Comparison of ENCODE assay signal across 13 cellular contexts in the genomic region with DNA sequence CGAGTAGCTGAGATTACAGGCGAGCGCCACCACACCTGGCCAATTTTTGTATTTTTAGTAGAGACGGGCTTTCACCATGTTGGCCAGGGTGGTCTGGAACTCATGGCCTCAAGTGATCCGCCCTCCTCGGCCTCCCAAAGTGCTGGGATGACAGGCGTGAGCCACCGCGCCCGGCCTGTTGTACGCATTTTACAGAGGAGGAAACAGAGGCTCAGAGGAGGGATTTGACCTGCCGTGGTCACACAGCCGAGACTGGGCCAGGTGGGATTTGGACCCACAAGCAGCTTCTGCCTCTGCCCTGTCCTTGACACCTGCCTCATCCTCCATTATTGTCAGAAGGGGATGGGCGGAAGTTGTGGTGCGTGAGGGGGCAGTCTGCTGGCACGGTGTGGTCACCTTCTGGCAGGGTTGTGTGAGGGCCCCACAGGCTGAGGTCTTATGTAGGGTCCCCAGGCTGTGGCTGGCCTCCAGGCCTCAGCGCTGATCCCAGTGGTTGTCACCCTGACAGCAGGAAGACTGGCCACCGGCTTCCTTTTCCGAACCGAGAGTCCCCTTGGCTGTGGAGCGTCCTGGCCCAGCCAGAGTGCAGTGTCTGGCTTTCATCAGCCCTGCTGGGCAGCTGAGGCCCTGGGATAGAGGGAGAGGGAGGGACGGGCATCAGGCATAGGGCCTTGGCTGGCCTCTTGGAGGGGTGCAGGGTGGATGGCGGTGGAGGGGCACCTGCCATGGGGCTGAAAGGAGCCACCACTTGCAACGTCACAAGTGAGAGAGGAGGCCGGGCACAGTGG. TPM values are rescaled to one million over a fixed set of nuclear protein-coding genes. Genes with fewer than 3 reads are reported as not detected.
DNase-seq lines count a peak whose midpoint lies in the region; ATAC-seq, FAIRE-seq and TF ChIP-seq lines count a peak whose summit lies in the region.
"Had no signal": no experiment of that assay in that cellular context is flagged by ENCODE, and none has a peak within 500 bp of the region (broad histone marks: within the 10 kb centered on the region; RNA-seq: fewer than 3 reads in every experiment).

No MANE protein-coding gene starts in this region.

- H3K27ac ChIP-seq in angular gyrus (ENCODE audit: low read depth, low read length) (peak overlapping the region; percentile 73), heart right ventricle (peak overlapping the region; percentile 64 to 95 (median 82)), pancreas (peak overlapping the region in 3 of 4 donors; percentile 77 to 90 (median 85)), upper lobe of left lung (peak overlapping the region; percentile 75 to 84 (median 82))

- no peak for TF ChIP-seq POLR2A in upper lobe of left lung (IDR thresholded peaks at IDR 0.05)

- H3K27me3 ChIP-seq in heart right ventricle, result no peaks in the 10 kb centered on the region
- no peaks in the 10 kb centered on the region for H3K27me3 ChIP-seq in pancreas
- H3K27me3 ChIP-seq in upper lobe of left lung, result no peaks in the 10 kb centered on the region

- peaks cover 52 to 90% (median 86%) of the 10 kb centered on the region in 9 donors for H3K4me1 ChIP-seq in heart right ventricle
- H3K4me1 ChIP-seq in pancreas, result peaks cover 43 to 77% (median 56%) of the 10 kb centered on the region in 3 donors
- H3K4me1 ChIP-seq in upper lobe of left lung, result peaks cover 68 to 75% (median 72%) of the 10 kb centered on the region in 4 donors

- H3K4me3 ChIP-seq in heart right ventricle (no peak overlapping the region), pancreas (no peak overlapping the region), upper lobe of left lung (no peak overlapping the region)

- no peak for FAIRE-seq in pancreas (lab: Jason Lieb, UNC)

- intact Hi-C loops in heart right ventricle (cut with DNase I), result loop anchor here in 1 of 10 donors (1.0 kb wide), 1 partner anchor 10 kb away; no protein-coding TSS in a partner anchor
- intact Hi-C loops in pancreas (cut with DNase I), result no loop called here

- ATAC-seq in heart right ventricle, result peak; percentile 47 to 86 (median 78)
- peak in 2 of 4 donors; percentile 1 to 2 for ATAC-seq in pancreas
- no peak for ATAC-seq in upper lobe of left lung (ENCODE audit: low FRiP score in 2 of 2)
- ATAC-seq: activated naive CD4-positive, alpha-beta T cell treated with anti-CD3 and anti-CD28 coated beads, Interleukin-2, amount 50 U/mL, for 72 hours had no signal

- peak; percentile 66 to 68 for DNase-seq in heart right ventricle
- DNase-seq in pancreas, result peak in 1 of 6 donors; percentile 65
- DNase-seq in upper lobe of left lung, result peak in 1 of 2 donors; percentile 45
- DNase-seq in T1000 (lab: John Stamatoyannopoulos, UW), result no peak
- no peak for DNase-seq in NCI-H187 (lab: John Stamatoyannopoulos, UW)
- no peak for DNase-seq in ureter (ENCODE audit: low spot score)
- DNase-seq in A172 (ENCODE audit: low spot score), result no peak
- DNase-seq: CD4-positive, alpha-beta T cell; cortex of kidney; NCI-H146; NCI-H526 had no signal

- 61 to 65% methylated on average over 25 of the region's 25 CpGs for WGBS in heart right ventricle, 2 donors
- WGBS in pancreas, 2 donors, result 63 to 66% methylated on average over 25 of the region's 25 CpGs
- WGBS in upper lobe of left lung, 2 donors, result 81 to 92% methylated on average over 18 to 25 of the region's 25 CpGs

- no peak for TF ChIP-seq EP300 in upper lobe of left lung (IDR thresholded peaks at IDR 0.05)

- TF ChIP-seq CTCF in heart right ventricle (IDR thresholded peaks at IDR 0.05) (no peak), pancreas (IDR thresholded peaks at IDR 0.05) (no peak), upper lobe of left lung (IDR thresholded peaks at IDR 0.05) (no peak)

- H3K9me3 ChIP-seq in heart right ventricle, result no peaks in the 10 kb centered on the region
- H3K9me3 ChIP-seq in pancreas, result no peaks in the 10 kb centered on the region
- no peaks in the 10 kb centered on the region for H3K9me3 ChIP-seq in upper lobe of left lung

- peaks cover 0 to 44% (median 6%) of the 10 kb centered on the region in 9 donors for H3K36me3 ChIP-seq in heart right ventricle
- peaks cover 0 to 22% (median 9%) of the 10 kb centered on the region in 3 donors for H3K36me3 ChIP-seq in pancreas
- peaks cover 4 to 40% (median 15%) of the 10 kb centered on the region in 4 donors for H3K36me3 ChIP-seq in upper lobe of left lung

RNA-seq across cellular contexts. Expression of gene NFIC, which starts 20.3 kb away (rescaled TPM):
- 100 to 1,000 TPM; 132 to 217 (median 161) TPM for total RNA-seq in heart right ventricle
- polyA plus RNA-seq in heart right ventricle, result 100 to 1,000 TPM in 1 of 2 donors, 10 to 100 TPM in 1; 52.3 to 147 TPM
- total RNA-seq in pancreas, result 100 to 1,000 TPM; 106 to 203 (median 127) TPM
- polyA plus RNA-seq in pancreas, result 10 to 100 TPM; 21.3 to 74.9 TPM
- 100 to 1,000 TPM in 5 of 6 donors, 10 to 100 TPM in 1; 96.1 to 175 (median 154) TPM for total RNA-seq in upper lobe of left lung
- total RNA-seq in ureter, result 141 TPM
- total RNA-seq in A172 (2014; rRNA removed; shearing (Covaris generic)), result 26.2 and 32.5 TPM in 2 replicates

Comparison
In these comparisons a context has a peak if more than half of its experiments do, and no peak if none do; other contexts are left out.
1. ATAC-seq: peak in heart right ventricle (8 of 8); none in upper lobe of left lung (0 of 2).
2. DNase-seq: peak in heart right ventricle (2 of 2); none in T1000 (single experiment), NCI-H187 (0 of 2), ureter (single experiment) and A172 (single experiment).
3. Peak in every context shown above with its lines, with median percentiles within 50 percentile points of each other: H3K27ac ChIP-seq.